Comparison of ENCODE assay signal across 8 cellular contexts in the genomic region with DNA sequence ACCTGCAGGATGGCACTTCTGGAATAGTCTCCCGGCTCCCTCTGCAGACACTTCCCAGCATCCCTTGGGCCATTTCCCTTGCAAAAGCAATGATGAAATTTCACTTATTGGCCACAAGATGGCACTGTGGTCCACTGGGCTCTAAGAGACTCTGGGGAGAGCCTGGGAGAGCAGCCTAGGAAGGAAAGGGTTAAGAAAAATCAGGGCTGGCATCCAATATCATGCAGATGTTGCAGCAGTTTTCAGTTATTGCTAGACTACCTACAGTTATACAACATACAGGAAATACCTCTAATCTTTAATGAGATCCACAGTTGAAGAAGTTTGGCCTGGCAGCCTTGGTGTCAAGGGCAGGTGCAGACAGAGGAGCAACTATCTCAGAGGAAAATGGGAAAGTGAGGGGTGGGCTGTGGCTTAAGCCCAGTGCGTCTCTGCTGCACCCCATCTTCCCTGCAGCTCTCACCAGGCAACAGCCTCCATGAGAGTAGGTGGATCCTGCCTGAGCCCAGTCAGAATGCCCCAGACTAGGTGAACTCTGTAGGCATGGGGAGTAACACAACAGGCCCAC.
DNase-seq lines count a peak whose midpoint lies in the region; ATAC-seq, FAIRE-seq and TF ChIP-seq lines count a peak whose summit lies in the region.

No MANE protein-coding gene starts in this region.

- peak; percentile 33 for FAIRE-seq in RCC 7860 (lab: Jason Lieb, UNC)

- H3K9me3 Mint-ChIP-seq in activated naive CD8-positive, alpha-beta T cell treated with anti-CD3 and anti-CD28 coated beads, Interleukin-2, amount 10 ng/mL, durations not matched to agents 7 days and 5 days = no peaks in the 10 kb centered on the region
- no peaks in the 10 kb centered on the region for H3K9me3 Mint-ChIP-seq in activated naive CD8-positive, alpha-beta T cell treated with anti-CD3 and anti-CD28 coated beads for 36 hours

- peak; percentile 39 for ATAC-seq in activated naive CD8-positive, alpha-beta T cell treated with anti-CD3 and anti-CD28 coated beads, Interleukin-2, amount 10 ng/mL, durations not matched to agents 7 days and 5 days (ENCODE audit: low read depth)
- ATAC-seq in GM21619 (IDR thresholded peaks at IDR 0.05; ENCODE audit: unreplicated experiment) (peak; percentile 95), omental fat pad (ENCODE audit: low FRiP score) (no peak)

- DNase-seq in activated naive CD8-positive, alpha-beta T cell treated with anti-CD3 and anti-CD28 coated beads, Interleukin-2, amount 10 ng/mL, durations not matched to agents 7 days and 5 days = no peak
- DNase-seq in activated naive CD8-positive, alpha-beta T cell treated with anti-CD3 and anti-CD28 coated beads for 36 hours = no peak
- DNase-seq in HuH-7 (ENCODE audit: low spot score) = peak; percentile 46
- peak; percentile 70 for DNase-seq in RCC 7860 (ENCODE audit: low spot score)
- DNase-seq in coronary artery (ENCODE audit: low spot score) = no peak
- DNase-seq in lung microvascular endothelial cell (ENCODE audit: low read depth in 2 of 2) = peak; percentile 79 to 81
- no peak for DNase-seq in omental fat pad (ENCODE audit: low spot score)

- H3K4me3 ChIP-seq in coronary artery = no peak overlapping the region

- no peak overlapping the region for H3K4me3 Mint-ChIP-seq in activated naive CD8-positive, alpha-beta T cell treated with anti-CD3 and anti-CD28 coated beads, Interleukin-2, amount 10 ng/mL, durations not matched to agents 7 days and 5 days
- H3K4me3 Mint-ChIP-seq in activated naive CD8-positive, alpha-beta T cell treated with anti-CD3 and anti-CD28 coated beads for 36 hours = no peak overlapping the region

- H3K27me3 Mint-ChIP-seq in activated naive CD8-positive, alpha-beta T cell treated with anti-CD3 and anti-CD28 coated beads, Interleukin-2, amount 10 ng/mL, durations not matched to agents 7 days and 5 days = peaks cover 17% of the 10 kb centered on the region
- peaks cover 9% of the 10 kb centered on the region for H3K27me3 Mint-ChIP-seq in activated naive CD8-positive, alpha-beta T cell treated with anti-CD3 and anti-CD28 coated beads for 36 hours

- POLR2A ChIA-PET in activated naive CD8-positive, alpha-beta T cell treated with anti-CD3 and anti-CD28 coated beads, Interleukin-2, amount 10 ng/mL, durations not matched to agents 7 days and 5 days (lab: Charles Lee) = no interaction called here

- peaks cover 28% of the 10 kb centered on the region for H3K4me1 Mint-ChIP-seq in activated naive CD8-positive, alpha-beta T cell treated with anti-CD3 and anti-CD28 coated beads, Interleukin-2, amount 10 ng/mL, durations not matched to agents 7 days and 5 days
- peaks cover 32% of the 10 kb centered on the region for H3K4me1 Mint-ChIP-seq in activated naive CD8-positive, alpha-beta T cell treated with anti-CD3 and anti-CD28 coated beads for 36 hours

- TF ChIP-seq CTCF in coronary artery (IDR thresholded peaks at IDR 0.05) = peak; percentile 64
- TF ChIP-seq CTCF in omental fat pad (IDR thresholded peaks at IDR 0.05) = no peak

- H3K36me3 Mint-ChIP-seq in activated naive CD8-positive, alpha-beta T cell treated with anti-CD3 and anti-CD28 coated beads, Interleukin-2, amount 10 ng/mL, durations not matched to agents 7 days and 5 days = no peaks in the 10 kb centered on the region
- H3K36me3 Mint-ChIP-seq in activated naive CD8-positive, alpha-beta T cell treated with anti-CD3 and anti-CD28 coated beads for 36 hours = no peaks in the 10 kb centered on the region

- H3K27ac ChIP-seq in coronary artery = no peak overlapping the region

- H3K27ac Mint-ChIP-seq in activated naive CD8-positive, alpha-beta T cell treated with anti-CD3 and anti-CD28 coated beads, Interleukin-2, amount 10 ng/mL, durations not matched to agents 7 days and 5 days = no peak overlapping the region
- no peak overlapping the region for H3K27ac Mint-ChIP-seq in activated naive CD8-positive, alpha-beta T cell treated with anti-CD3 and anti-CD28 coated beads for 36 hours

Comparison
In these comparisons a context has a peak if more than half of its experiments do, and no peak if none do; other contexts are left out.
1. DNase-seq: peak in HuH-7 (single experiment), RCC 7860 (single experiment) and lung microvascular endothelial cell (2 of 2); none in activated naive CD8-positive, alpha-beta T cell treated with anti-CD3 and anti-CD28 coated beads, Interleukin-2, amount 10 ng/mL, durations not matched to agents 7 days and 5 days (single experiment), activated naive CD8-positive, alpha-beta T cell treated with anti-CD3 and anti-CD28 coated beads for 36 hours (single experiment), coronary artery (single experiment) and omental fat pad (single experiment).